1 cellular context compared by ENCODE assay signal in genomic region chr3:115141018-115141757, GRCh38.
TF ChIP-seq lines count a peak whose summit lies in the region.

No MANE protein-coding gene starts in this region.

TF ChIP-seq in GM12878, 131 proteins besides CTCF, POLR2A, EP300 and RAD21 (continued from another document):
- TF ChIP-seq IRF5 (IDR thresholded peaks at IDR 0.05; ENCODE audit: borderline replicate concordance) (no peak), KAT2A (conservative IDR thresholded peaks at IDR 0.05; ENCODE audit: control insufficient read depth, low read depth, low read length) (no peak), POU2F2 (IDR thresholded peaks at IDR 0.05; ENCODE audit: borderline replicate concordance, low read depth, low read length) (no peak), RFX5 (IDR thresholded peaks at IDR 0.05; ENCODE audit: low read depth, low read length) (no peak), SUPT20H (IDR thresholded peaks at IDR 0.05; ENCODE audit: borderline replicate concordance, control insufficient read depth, low read depth, low read length) (no peak), CHD1 (IDR thresholded peaks at IDR 0.05; ENCODE audit: low read depth, low read length) (no peak), ATF3 (IDR thresholded peaks at IDR 0.05; ENCODE audit: borderline replicate concordance, extremely low read depth, low read depth, low read length) (no peak), JUND (IDR thresholded peaks at IDR 0.05; ENCODE audit: low read depth, low read length) (no peak), EGR1 (IDR thresholded peaks at IDR 0.05; ENCODE audit: borderline replicate concordance in 1 of 2, low read depth in 2 of 2, low read length in 2 of 2) (no peak), MYB (IDR thresholded peaks at IDR 0.05; ENCODE audit: borderline replicate concordance, low read depth, low read length) (no peak)
